Comparison of ENCODE assay signal across 9 cellular contexts in the genomic region with DNA sequence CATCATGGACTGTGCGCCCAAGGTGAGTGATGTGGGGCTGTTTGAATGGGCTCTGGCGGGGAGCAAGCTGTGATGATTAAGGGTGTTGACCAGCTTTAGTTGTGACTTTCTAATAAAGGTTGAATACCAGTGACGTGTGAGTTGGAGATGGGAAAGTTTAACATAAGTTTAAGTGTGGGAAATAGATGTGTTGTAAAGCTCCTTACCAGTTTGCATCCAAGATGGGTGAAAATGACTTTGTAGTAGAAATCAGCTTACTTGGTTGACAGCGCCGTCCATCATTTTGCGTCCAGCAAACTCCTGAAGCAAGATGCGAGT. TPM values are rescaled to one million over a fixed set of nuclear protein-coding genes. Genes with fewer than 3 reads are reported as not detected.
A peak's percentile ranks its signal among the peaks of the same experiment; 100 is the strongest.
DNase-seq lines count a peak whose midpoint lies in the region; ATAC-seq and TF ChIP-seq lines count a peak whose summit lies in the region.
"Had no signal": no experiment of that assay in that cellular context is flagged by ENCODE, and none has a peak within 500 bp of the region (broad histone marks: within the 10 kb centered on the region; RNA-seq: fewer than 3 reads in every experiment).

No MANE protein-coding gene starts in this region.

- peaks cover 7 to 46% (median 40%) of the 10 kb centered on the region in 4 donors for H3K4me1 Mint-ChIP-seq in CD4-positive, CD25-positive, alpha-beta regulatory T cell

- peaks cover 32% of the 10 kb centered on the region for H3K4me1 ChIP-seq in CD4-positive, CD25-positive, alpha-beta regulatory T cell (ENCODE audit: control insufficient read depth, insufficient read depth, low read length, poor library complexity, severe bottlenecking)
- peaks cover 0 to 10% (median 0%) of the 10 kb centered on the region in 4 donors for H3K4me1 ChIP-seq in Peyer's patch
- peaks cover 87 to 88% of the 10 kb centered on the region in 2 experiments for H3K4me1 ChIP-seq in neutrophil (ENCODE audit: control insufficient read depth in 1 of 2, insufficient read depth in 1 of 2, low read depth in 1 of 2, low read length in 1 of 2)

- no peaks in the 10 kb centered on the region for H3K9me3 Mint-ChIP-seq in CD4-positive, CD25-positive, alpha-beta regulatory T cell

- H3K36me3 ChIP-seq in CD4-positive, CD25-positive, alpha-beta regulatory T cell (ENCODE audit: control insufficient read depth, insufficient read depth, low read length): peaks cover 7% of the 10 kb centered on the region
- H3K36me3 ChIP-seq in Peyer's patch (peaks cover 0 to 7% (median 0%) of the 10 kb centered on the region in 3 donors), neutrophil (peaks cover 18% of the 10 kb centered on the region)

- H3K9me3 ChIP-seq in CD4-positive, CD25-positive, alpha-beta regulatory T cell (ENCODE audit: control insufficient read depth in 2 of 2, low read length in 2 of 2): no peaks in the 10 kb centered on the region
- H3K9me3 ChIP-seq in Peyer's patch (no peaks in the 10 kb centered on the region), neutrophil (no peaks in the 10 kb centered on the region)

- no peak for TF ChIP-seq POLR2A in Peyer's patch (IDR thresholded peaks at IDR 0.05)

- no peaks in the 10 kb centered on the region for H3K27me3 Mint-ChIP-seq in CD4-positive, CD25-positive, alpha-beta regulatory T cell

- peak overlapping the region; percentile 78 for H3K27ac ChIP-seq in CD4-positive, CD25-positive, alpha-beta regulatory T cell (ENCODE audit: insufficient read depth, low read length, poor library complexity, severe bottlenecking)
- H3K27ac ChIP-seq in Peyer's patch: peak overlapping the region; percentile 59 to 80 (median 65)
- peak overlapping the region in 45 of 59 donors; percentile 2 to 81 (median 63) for H3K27ac ChIP-seq in dorsolateral prefrontal cortex
- peak overlapping the region; percentile 97 for H3K27ac ChIP-seq in neutrophil

- H3K4me3 Mint-ChIP-seq in CD4-positive, CD25-positive, alpha-beta regulatory T cell: peak overlapping the region; percentile 83 to 94 (median 86)

- peak overlapping the region; percentile 81 for H3K4me3 ChIP-seq in CD4-positive, CD25-positive, alpha-beta regulatory T cell (ENCODE audit: low read depth, low read length)
- H3K4me3 ChIP-seq in Peyer's patch (peak overlapping the region; percentile 14 to 39 (median 19)), dorsolateral prefrontal cortex (peak overlapping the region in 36 of 59 donors; percentile 0 to 52 (median 26)), neutrophil (ENCODE audit: low read depth in 1 of 2, low read length in 1 of 2) (peak overlapping the region; percentile 68 to 81)

- no peak for TF ChIP-seq CTCF in Peyer's patch (IDR thresholded peaks at IDR 0.05)
- no peak for TF ChIP-seq CTCF in dorsolateral prefrontal cortex (IDR thresholded peaks at IDR 0.05 in 54 of 56, conservative IDR thresholded peaks at IDR 0.05 in 2 of 56; ENCODE audit: low read depth in 1 of 56, partially characterized antibody in 56 of 56)
- no peak for TF ChIP-seq CTCF in neutrophil (IDR thresholded peaks at IDR 0.05)

- no peak for DNase-seq in CD4-positive, CD25-positive, alpha-beta regulatory T cell
- DNase-seq in Peyer's patch (no peak), dorsolateral prefrontal cortex (no peak), NOMO-1 (lab: John Stamatoyannopoulos, UW; ENCODE audit: unreplicated experiment in 2 of 2) (no peak)
- DNase-seq: NCI-H1105 had no signal

- H3K27ac Mint-ChIP-seq in CD4-positive, CD25-positive, alpha-beta regulatory T cell: peak overlapping the region; percentile 86 to 97 (median 91)

- intact Hi-C loops in dorsolateral prefrontal cortex (cut with DNase I): no loop called here

- H3K36me3 Mint-ChIP-seq in CD4-positive, CD25-positive, alpha-beta regulatory T cell: peaks cover 21% of the 10 kb centered on the region

- H3K27me3 ChIP-seq in CD4-positive, CD25-positive, alpha-beta regulatory T cell (ENCODE audit: control insufficient read depth, insufficient read depth, low read length): no peaks in the 10 kb centered on the region
- H3K27me3 ChIP-seq in Peyer's patch: no peaks in the 10 kb centered on the region
- H3K27me3 ChIP-seq in dorsolateral prefrontal cortex: no peaks in the 10 kb centered on the region
- H3K27me3 ChIP-seq in neutrophil: no peaks in the 10 kb centered on the region

- ATAC-seq in CD4-positive, CD25-positive, alpha-beta regulatory T cell (ENCODE audit: low read depth in 2 of 2): no peak
- no peak for ATAC-seq in HG03378 (IDR thresholded peaks at IDR 0.05; ENCODE audit: unreplicated experiment)
- no peak for ATAC-seq in GM18502 (IDR thresholded peaks at IDR 0.05; ENCODE audit: poor library complexity, unreplicated experiment)
- no peak for ATAC-seq in HG02759 (IDR thresholded peaks at IDR 0.05; ENCODE audit: unreplicated experiment)

RNA-seq across cellular contexts. Expression of gene CASS4, which starts 0.4 kb away (rescaled TPM):
- 9.8 TPM for total RNA-seq in CD4-positive, CD25-positive, alpha-beta regulatory T cell
- polyA plus RNA-seq in CD4-positive, CD25-positive, alpha-beta regulatory T cell: 1 to 10 TPM in 3 of 4 donors, under 1 TPM in 1; 0.96 to 4.0 (median 2.9) TPM
- total RNA-seq in Peyer's patch: 1 to 10 TPM in 2 of 4 donors, under 1 TPM in 2; 0.47 to 3.3 (median 1.2) TPM
- 1 to 10 TPM in 110 of 120 experiments, under 1 TPM in 10; 0.25 to 4.8 (median 1.9) TPM for total RNA-seq in dorsolateral prefrontal cortex

RNA-seq across cellular contexts. Expression of gene CSTF1, which starts 20.0 kb away (rescaled TPM):
- total RNA-seq in CD4-positive, CD25-positive, alpha-beta regulatory T cell: 24.5 TPM
- polyA plus RNA-seq in CD4-positive, CD25-positive, alpha-beta regulatory T cell: 10 to 100 TPM; 48.8 to 61.7 (median 56.4) TPM
- total RNA-seq in Peyer's patch: 10 to 100 TPM in 3 of 4 donors, 1 to 10 TPM in 1; 4.8 to 28.9 (median 14.3) TPM
- total RNA-seq in dorsolateral prefrontal cortex: 10 to 100 TPM; 15.8 to 37.3 (median 25.6) TPM

RNA-seq across cellular contexts. Expression of gene AURKA, which starts 20.4 kb away (rescaled TPM):
- 3.6 TPM for total RNA-seq in CD4-positive, CD25-positive, alpha-beta regulatory T cell
- polyA plus RNA-seq in CD4-positive, CD25-positive, alpha-beta regulatory T cell: 1 to 10 TPM; 2.1 to 4.2 (median 3.5) TPM
- total RNA-seq in Peyer's patch (1 to 10 TPM; 4.7 to 7.7 (median 6.5) TPM), dorsolateral prefrontal cortex (1 to 10 TPM; 1.1 to 5.7 (median 2.8) TPM)

RNA-seq across cellular contexts. Expression of gene FAM210B, which starts 53.7 kb away (rescaled TPM):
- total RNA-seq in CD4-positive, CD25-positive, alpha-beta regulatory T cell: 14.8 TPM
- 10 to 100 TPM; 33.0 to 40.3 (median 35.6) TPM for polyA plus RNA-seq in CD4-positive, CD25-positive, alpha-beta regulatory T cell
- total RNA-seq in Peyer's patch (10 to 100 TPM; 14.0 to 21.4 (median 16.8) TPM), dorsolateral prefrontal cortex (10 to 100 TPM; 19.5 to 41.4 (median 28.6) TPM)

RNA-seq across cellular contexts. Expression of gene RTF2, which starts 56.0 kb away (rescaled TPM):
- total RNA-seq in CD4-positive, CD25-positive, alpha-beta regulatory T cell: 74.3 TPM
- polyA plus RNA-seq in CD4-positive, CD25-positive, alpha-beta regulatory T cell: 100 to 1,000 TPM; 110 to 133 (median 123) TPM
- 10 to 100 TPM; 36.3 to 53.8 (median 48.4) TPM for total RNA-seq in Peyer's patch
- 100 to 1,000 TPM in 55 of 120 experiments, 10 to 100 TPM in 65; 74.7 to 133 (median 99.7) TPM for total RNA-seq in dorsolateral prefrontal cortex

Comparison
In these comparisons a context has a peak if more than half of its experiments do, and no peak if none do; other contexts are left out.
1. H3K4me3 ChIP-seq: peak in every context shown above with its lines; median percentile 81 in CD4-positive, CD25-positive, alpha-beta regulatory T cell; 74 in neutrophil; 26 in dorsolateral prefrontal cortex; 19 in Peyer's patch.